26 cellular contexts compared by ENCODE assay signal in the genomic region with DNA sequence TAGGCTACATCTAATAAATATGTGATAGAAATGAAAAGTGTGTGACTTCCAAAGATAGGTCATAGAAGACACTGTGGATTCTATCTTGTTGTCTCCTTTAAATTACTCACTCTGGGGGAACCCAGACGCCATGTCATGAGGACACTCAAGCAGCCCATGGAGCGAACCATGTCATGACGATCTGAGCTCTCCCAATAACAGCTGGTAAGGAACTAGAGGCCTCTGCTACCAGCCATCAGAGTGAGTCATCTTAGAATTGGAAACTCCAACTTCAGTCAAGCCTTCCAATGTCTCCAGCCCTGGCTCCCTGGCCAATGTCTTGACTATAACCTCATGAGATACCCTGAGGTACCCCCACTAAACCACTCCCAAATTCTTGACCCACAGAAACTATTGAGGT. TPM values are rescaled to one million over a fixed set of nuclear protein-coding genes. Genes with fewer than 3 reads are reported as not detected.
DNase-seq lines count a peak whose midpoint lies in the region; ATAC-seq, FAIRE-seq and TF ChIP-seq lines count a peak whose summit lies in the region.
"Had no signal": no experiment of that assay in that cellular context is flagged by ENCODE, and none has a peak within 500 bp of the region (broad histone marks: within the 10 kb centered on the region; RNA-seq: fewer than 3 reads in every experiment).

No MANE protein-coding gene starts in this region.

- no peak overlapping the region for H3K4me3 Mint-ChIP-seq in activated CD8-positive, alpha-beta T cell treated with anti-CD3 and anti-CD28 coated beads for 36 hours
- no peak overlapping the region for H3K4me3 Mint-ChIP-seq in activated CD8-positive, alpha-beta T cell treated with anti-CD3 and anti-CD28 coated beads, Interleukin-2, amount 10 ng/mL, durations not matched to agents 7 days and 5 days
- H3K4me3 Mint-ChIP-seq: CD8-positive, alpha-beta T cell had no signal

- no peak for TF ChIP-seq CTCF in activated CD8-positive, alpha-beta T cell treated with anti-CD3 and anti-CD28 coated beads for 36 hours (IDR thresholded peaks at IDR 0.05)
- no peak for TF ChIP-seq CTCF in Peyer's patch (IDR thresholded peaks at IDR 0.05)

- CTCF ChIA-PET in activated CD8-positive, alpha-beta T cell treated with anti-CD3 and anti-CD28 coated beads for 36 hours (lab: Charles Lee) = no interaction called here
- CTCF ChIA-PET in activated CD8-positive, alpha-beta T cell treated with anti-CD3 and anti-CD28 coated beads, Interleukin-2, amount 10 ng/mL, durations not matched to agents 7 days and 5 days (lab: Charles Lee) = no interaction called here

- ATAC-seq in activated CD8-positive, alpha-beta T cell treated with anti-CD3 and anti-CD28 coated beads for 36 hours = no peak
- no peak for ATAC-seq in activated CD8-positive, alpha-beta T cell treated with anti-CD3 and anti-CD28 coated beads, Interleukin-2, amount 10 ng/mL, durations not matched to agents 7 days and 5 days
- ATAC-seq in HG02798 (IDR thresholded peaks at IDR 0.05; ENCODE audit: poor library complexity, unreplicated experiment) = no peak
- ATAC-seq: CD8-positive, alpha-beta T cell; HepG2; Panc1 had no signal

- peaks cover 13% of the 10 kb centered on the region for H3K4me1 Mint-ChIP-seq in activated CD8-positive, alpha-beta T cell treated with anti-CD3 and anti-CD28 coated beads for 36 hours (ENCODE audit: low read depth)
- peaks cover 6% of the 10 kb centered on the region for H3K4me1 Mint-ChIP-seq in activated CD8-positive, alpha-beta T cell treated with anti-CD3 and anti-CD28 coated beads, Interleukin-2, amount 10 ng/mL, durations not matched to agents 7 days and 5 days (ENCODE audit: low read depth)

- intact Hi-C loops in activated CD8-positive, alpha-beta T cell treated with anti-CD3 and anti-CD28 coated beads for 36 hours (cut with micrococcal nuclease) = no loop called here

- no peaks in the 10 kb centered on the region for H3K4me1 ChIP-seq in Peyer's patch
- H3K4me1 ChIP-seq: SJCRH30 had no signal

- H3K27ac ChIP-seq in Peyer's patch = no peak overlapping the region
- H3K27ac ChIP-seq: HL-60, SJCRH30 had no signal

- TF ChIP-seq POLR2A in GM12892 (IDR thresholded peaks at IDR 0.05; ENCODE audit: low read depth, low read length) (no peak), Peyer's patch (IDR thresholded peaks at IDR 0.05) (no peak)

- no peak for FAIRE-seq in GM12892 (lab: Jason Lieb, UNC)
- FAIRE-seq: G401.6, GM18507, GM19239, HepG2 had no signal

- H3K36me3 Mint-ChIP-seq in activated CD8-positive, alpha-beta T cell treated with anti-CD3 and anti-CD28 coated beads for 36 hours (ENCODE audit: low read depth) = peaks cover 56% of the 10 kb centered on the region
- H3K36me3 Mint-ChIP-seq in activated CD8-positive, alpha-beta T cell treated with anti-CD3 and anti-CD28 coated beads, Interleukin-2, amount 10 ng/mL, durations not matched to agents 7 days and 5 days (ENCODE audit: low read depth) = peaks cover 49% of the 10 kb centered on the region

- H3K36me3 ChIP-seq in Peyer's patch = peaks cover 0 to 45% (median 0%) of the 10 kb centered on the region in 3 donors

- no peak for DNase-seq in activated CD8-positive, alpha-beta T cell treated with anti-CD3 and anti-CD28 coated beads for 36 hours
- no peak for DNase-seq in activated CD8-positive, alpha-beta T cell treated with anti-CD3 and anti-CD28 coated beads, Interleukin-2, amount 10 ng/mL, durations not matched to agents 7 days and 5 days
- DNase-seq in RPMI7951 (ENCODE audit: low read depth) (peak; percentile 28), iris pigment epithelial cell (ENCODE audit: low read depth) (peak; percentile 22), GM12892 (ENCODE audit: insufficient read length) (no peak), Peyer's patch (no peak)
- DNase-seq: 8988T; CD8-positive, alpha-beta T cell; DND-41; KG1; NCI-H1105 treated with DMSO at 0.1 percent for 48 hours; NCI-H2029 treated with DMSO at 0.1 percent for 48 hours; NCI-H226; NCI-H510A treated with DMSO at 0.1 percent for 48 hours; NCI-H774; SJCRH30 had no signal

- no peaks in the 10 kb centered on the region for H3K9me3 ChIP-seq in Peyer's patch
- H3K9me3 ChIP-seq: BLaER1 treated with 17β-estradiol and CSF1 and Interleukin-3, amounts not matched to agents 10 nM and 100 nM; SJCRH30 had no signal

- H3K27ac Mint-ChIP-seq in activated CD8-positive, alpha-beta T cell treated with anti-CD3 and anti-CD28 coated beads for 36 hours = peak overlapping the region; percentile 55
- no peak overlapping the region for H3K27ac Mint-ChIP-seq in activated CD8-positive, alpha-beta T cell treated with anti-CD3 and anti-CD28 coated beads, Interleukin-2, amount 10 ng/mL, durations not matched to agents 7 days and 5 days
- H3K27ac Mint-ChIP-seq: CD8-positive, alpha-beta T cell had no signal

- H3K27me3 ChIP-seq in Peyer's patch = no peaks in the 10 kb centered on the region
- H3K27me3 ChIP-seq: BLaER1 treated with 17β-estradiol and CSF1 and Interleukin-3, amounts not matched to agents 10 nM and 100 nM; SJCRH30 had no signal

- peaks cover 1% of the 10 kb centered on the region for H3K9me3 Mint-ChIP-seq in activated CD8-positive, alpha-beta T cell treated with anti-CD3 and anti-CD28 coated beads for 36 hours
- H3K9me3 Mint-ChIP-seq in activated CD8-positive, alpha-beta T cell treated with anti-CD3 and anti-CD28 coated beads, Interleukin-2, amount 10 ng/mL, durations not matched to agents 7 days and 5 days (ENCODE audit: insufficient read depth) = no peaks in the 10 kb centered on the region
- H3K9me3 Mint-ChIP-seq: CD8-positive, alpha-beta T cell had no signal

- H3K4me3 ChIP-seq in Peyer's patch = no peak overlapping the region
- H3K4me3 ChIP-seq: BLaER1 treated with 17β-estradiol and CSF1 and Interleukin-3, amounts not matched to agents 10 nM and 100 nM; SJCRH30 had no signal

- no peaks in the 10 kb centered on the region for H3K27me3 Mint-ChIP-seq in activated CD8-positive, alpha-beta T cell treated with anti-CD3 and anti-CD28 coated beads for 36 hours
- no peaks in the 10 kb centered on the region for H3K27me3 Mint-ChIP-seq in activated CD8-positive, alpha-beta T cell treated with anti-CD3 and anti-CD28 coated beads, Interleukin-2, amount 10 ng/mL, durations not matched to agents 7 days and 5 days (ENCODE audit: low read depth)

- POLR2A ChIA-PET in activated CD8-positive, alpha-beta T cell treated with anti-CD3 and anti-CD28 coated beads for 36 hours (lab: Charles Lee) = no interaction called here
- POLR2A ChIA-PET in activated CD8-positive, alpha-beta T cell treated with anti-CD3 and anti-CD28 coated beads, Interleukin-2, amount 10 ng/mL, durations not matched to agents 7 days and 5 days (lab: Charles Lee) = no interaction called here

RNA-seq across cellular contexts. Expression of gene COA7, which starts 6.3 kb away (rescaled TPM):
- 10 to 100 TPM; 16.3 to 17.6 TPM for total RNA-seq in activated CD8-positive, alpha-beta T cell treated with anti-CD3 and anti-CD28 coated beads for 36 hours
- 10 to 100 TPM; 16.5 to 17.0 TPM for total RNA-seq in activated CD8-positive, alpha-beta T cell treated with anti-CD3 and anti-CD28 coated beads, Interleukin-2, amount 10 ng/mL, durations not matched to agents 7 days and 5 days
- total RNA-seq in RPMI7951 (2014; rRNA removed; shearing (Covaris generic)) = 10.0 and 10.2 TPM in 2 replicates
- polyA plus RNA-seq in GM12892 (2012; ENCODE audit: missing spikeins) = 15.2 TPM
- 10 to 100 TPM in 1 of 4 donors, 1 to 10 TPM in 3; 5.9 to 17.0 (median 9.4) TPM for total RNA-seq in Peyer's patch

RNA-seq across cellular contexts. Expression of gene ZYG11B, which starts 34.4 kb away (rescaled TPM):
- total RNA-seq in activated CD8-positive, alpha-beta T cell treated with anti-CD3 and anti-CD28 coated beads for 36 hours = 10 to 100 TPM; 10.8 to 10.9 TPM
- total RNA-seq in activated CD8-positive, alpha-beta T cell treated with anti-CD3 and anti-CD28 coated beads, Interleukin-2, amount 10 ng/mL, durations not matched to agents 7 days and 5 days = 1 to 10 TPM; 6.8 to 7.5 TPM
- 23.6 and 27.5 TPM in 2 replicates for total RNA-seq in RPMI7951 (2014; rRNA removed; shearing (Covaris generic))
- 6.0 TPM for polyA plus RNA-seq in GM12892 (2012; ENCODE audit: missing spikeins)
- total RNA-seq in Peyer's patch = 10 to 100 TPM; 21.4 to 36.3 (median 27.8) TPM

RNA-seq across cellular contexts. Expression of gene SHISAL2A, which starts 58.9 kb away (rescaled TPM):
- total RNA-seq in activated CD8-positive, alpha-beta T cell treated with anti-CD3 and anti-CD28 coated beads for 36 hours = 10 to 100 TPM; 14.6 to 16.2 TPM
- 1 to 10 TPM; 7.9 to 8.6 TPM for total RNA-seq in activated CD8-positive, alpha-beta T cell treated with anti-CD3 and anti-CD28 coated beads, Interleukin-2, amount 10 ng/mL, durations not matched to agents 7 days and 5 days
- not detected in 2 replicates for total RNA-seq in RPMI7951 (2014; rRNA removed; shearing (Covaris generic))
- polyA plus RNA-seq in GM12892 (2012; ENCODE audit: missing spikeins) = 0.59 TPM
- 1 to 10 TPM in 2 of 4 donors, under 1 TPM in 1, not detected in 1; 0.88 to 7.4 (median 1.7) TPM for total RNA-seq in Peyer's patch
- total RNA-seq: H4, HepG2, HT-29, SJCRH30 had no signal
- polyA plus RNA-seq: HepG2 had no signal

Comparison
In these comparisons a context has a peak if more than half of its experiments do, and no peak if none do; other contexts are left out.
1. DNase-seq: peak in RPMI7951 (single experiment) and iris pigment epithelial cell (single experiment); none in activated CD8-positive, alpha-beta T cell treated with anti-CD3 and anti-CD28 coated beads for 36 hours (single experiment), activated CD8-positive, alpha-beta T cell treated with anti-CD3 and anti-CD28 coated beads, Interleukin-2, amount 10 ng/mL, durations not matched to agents 7 days and 5 days (single experiment), GM12892 (single experiment) and Peyer's patch (0 of 3).